ENCODE assay signal across 8 cellular contexts in genomic region chr15:41620536-41621199, GRCh38. TPM values are rescaled to one million over a fixed set of nuclear protein-coding genes. Genes with fewer than 3 reads are reported as not detected.
DNase-seq lines count a peak whose midpoint lies in the region; ATAC-seq and TF ChIP-seq lines count a peak whose summit lies in the region.

No MANE protein-coding gene starts in this region.

- H3K27ac Mint-ChIP-seq in activated CD4-positive, alpha-beta T cell treated with anti-CD3 and anti-CD28 coated beads for 36 hours = peak overlapping the region; percentile 76

- H3K9me3 Mint-ChIP-seq in activated CD4-positive, alpha-beta T cell treated with anti-CD3 and anti-CD28 coated beads for 36 hours (ENCODE audit: low read depth) = peaks cover 5% of the 10 kb centered on the region

- WGBS in psoas muscle, 3 donors = 13 to 19% (median 15%) methylated on average over 18 of the region's 18 CpGs

- no peaks in the 10 kb centered on the region for H3K27me3 ChIP-seq in psoas muscle (ENCODE audit: insufficient read depth in 3 of 3, low read length in 2 of 3)

- peak overlapping the region; percentile 84 for H3K27ac ChIP-seq in psoas muscle

- POLR2A ChIA-PET in activated CD4-positive, alpha-beta T cell treated with anti-CD3 and anti-CD28 coated beads for 36 hours (lab: Charles Lee) = no interaction called here

- no peaks in the 10 kb centered on the region for H3K36me3 Mint-ChIP-seq in activated CD4-positive, alpha-beta T cell treated with anti-CD3 and anti-CD28 coated beads for 36 hours (ENCODE audit: low read depth)

- no peaks in the 10 kb centered on the region for H3K4me1 ChIP-seq in psoas muscle

- H3K4me3 Mint-ChIP-seq in activated CD4-positive, alpha-beta T cell treated with anti-CD3 and anti-CD28 coated beads for 36 hours = peak overlapping the region; percentile 70

- no peaks in the 10 kb centered on the region for H3K36me3 ChIP-seq in psoas muscle (ENCODE audit: insufficient read depth in 1 of 2, low read depth in 1 of 2)

- H3K4me1 Mint-ChIP-seq in activated CD4-positive, alpha-beta T cell treated with anti-CD3 and anti-CD28 coated beads for 36 hours = peaks cover 11% of the 10 kb centered on the region

- peak; percentile 11 for ATAC-seq in activated CD4-positive, alpha-beta T cell treated with anti-CD3 and anti-CD28 coated beads for 36 hours
- ATAC-seq in psoas muscle (no peak), HG02973 (IDR thresholded peaks at IDR 0.05; ENCODE audit: unreplicated experiment) (no peak)

- intact Hi-C loops in activated CD4-positive, alpha-beta T cell treated with anti-CD3 and anti-CD28 coated beads for 36 hours (cut with DNase I, micrococcal nuclease) = loop anchor here (1.0 to 5.0 kb wide), 7 partner anchors 40 to 653 kb away; partner anchors contain the start of genes MGA (in 2 of the 2), CHP1 (in 1 of the 2), GANC (in 1 of the 2) and INO80 (in 1 of the 2)
- intact Hi-C loops in psoas muscle (cut with DNase I) = loop anchor here (1.0 to 5.0 kb wide), 2 partner anchors 40 to 42 kb away; partner anchors contain the start of gene MGA (in 2 of the 2)

- H3K27me3 Mint-ChIP-seq in activated CD4-positive, alpha-beta T cell treated with anti-CD3 and anti-CD28 coated beads for 36 hours = no peaks in the 10 kb centered on the region

- H3K9me3 ChIP-seq in psoas muscle = no peaks in the 10 kb centered on the region

- H3K4me3 ChIP-seq in fibroblast of the aortic adventitia (ENCODE audit: low read depth, low read length) (peak overlapping the region; percentile 69), psoas muscle (peak overlapping the region; percentile 72)

- CTCF ChIA-PET in activated CD4-positive, alpha-beta T cell treated with anti-CD3 and anti-CD28 coated beads for 36 hours (lab: Charles Lee) = interaction anchor here (0.7 to 0.9 kb wide), 2 partner anchors 9 to 44 kb away, joined by 3 read pairs; no protein-coding TSS in a partner anchor

- no peak for DNase-seq in activated CD4-positive, alpha-beta T cell treated with anti-CD3 and anti-CD28 coated beads for 36 hours
- DNase-seq in activated CD4-positive, alpha-beta T cell treated with anti-CD3 and anti-CD28 coated beads for 1 hour = no peak
- peak; percentile 33 for DNase-seq in SW480 (ENCODE audit: low spot score)
- DNase-seq in fibroblast of the aortic adventitia (ENCODE audit: low read depth) = no peak
- no peak for DNase-seq in psoas muscle
- no peak for DNase-seq in ureter (ENCODE audit: low spot score)
- DNase-seq in DMS153 (lab: John Stamatoyannopoulos, UW) = no peak

- TF ChIP-seq CTCF in fibroblast of the aortic adventitia (IDR thresholded peaks at IDR 0.05; ENCODE audit: insufficient read depth, low read length) (no peak), psoas muscle (IDR thresholded peaks at IDR 0.05) (no peak)

RNA-seq across cellular contexts. Expression of gene MGA, which starts 39.5 kb away (rescaled TPM):
- total RNA-seq in activated CD4-positive, alpha-beta T cell treated with anti-CD3 and anti-CD28 coated beads for 36 hours = 10 to 100 TPM; 33.7 to 39.3 TPM
- total RNA-seq in fibroblast of the aortic adventitia (ENCODE audit: low replicate concordance) (49.2 and 64.6 TPM in 2 replicates), psoas muscle (10 to 100 TPM; 13.1 to 25.8 (median 19.9) TPM), ureter (65.2 TPM)
- polyA plus RNA-seq in psoas muscle = 10 to 100 TPM in 1 of 3 donors, 1 to 10 TPM in 2; 2.6 to 10.5 (median 3.2) TPM
